ENCODE assay signal across 13 cellular contexts in the genomic region with DNA sequence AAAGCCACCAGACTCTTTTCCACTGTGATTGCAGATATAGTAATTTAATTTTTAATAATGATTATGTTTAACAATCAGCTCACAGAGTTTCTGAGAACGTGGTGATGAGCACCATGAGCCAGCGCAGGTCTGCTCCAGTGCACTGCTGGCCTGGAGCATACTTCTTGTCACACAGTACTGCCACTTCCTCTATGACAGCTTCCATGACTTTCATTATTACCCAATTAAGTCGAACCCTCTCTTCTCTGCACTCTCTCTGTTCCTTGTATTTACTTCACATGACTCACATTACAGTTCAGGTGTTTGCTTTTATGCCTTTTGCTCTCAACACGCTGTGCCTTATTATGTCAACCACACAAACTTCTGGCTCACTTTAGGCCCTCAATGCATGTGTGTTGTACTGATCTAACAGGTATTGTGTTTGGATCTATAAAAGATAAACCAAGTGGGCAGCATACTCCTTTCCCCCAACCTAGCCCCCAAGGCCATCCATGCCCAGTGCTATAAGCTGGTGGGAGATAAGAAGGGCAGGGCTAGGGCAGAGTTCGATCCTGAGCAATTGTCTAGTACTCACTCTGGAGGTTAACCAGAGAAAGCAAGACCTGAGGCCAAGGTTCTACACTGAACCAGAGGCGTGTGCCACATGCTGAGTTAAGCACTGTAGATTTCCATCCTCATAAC.
A peak's percentile ranks its signal among the peaks of the same experiment; 100 is the strongest.
DNase-seq lines count a peak whose midpoint lies in the region; ATAC-seq, FAIRE-seq and TF ChIP-seq lines count a peak whose summit lies in the region.
"Had no signal": no experiment of that assay in that cellular context is flagged by ENCODE, and none has a peak within 500 bp of the region (broad histone marks: within the 10 kb centered on the region; RNA-seq: fewer than 3 reads in every experiment).

No MANE protein-coding gene starts in this region.

- H3K4me1 ChIP-seq in small intestine (ENCODE audit: control insufficient read depth in 2 of 2, insufficient read depth in 1 of 2, low read depth in 1 of 2, low read length in 1 of 2) (peaks cover 0 to 3% of the 10 kb centered on the region in 2 donors), esophagus squamous epithelium (no peaks in the 10 kb centered on the region)
- H3K4me1 ChIP-seq: body of pancreas had no signal

- H3K36me3 ChIP-seq in small intestine (ENCODE audit: control insufficient read depth in 2 of 2, insufficient read depth in 2 of 2, low read length in 2 of 2) (no peaks in the 10 kb centered on the region), esophagus squamous epithelium (no peaks in the 10 kb centered on the region)

- H3K9me3 ChIP-seq in small intestine (ENCODE audit: control insufficient read depth, low read depth) (no peaks in the 10 kb centered on the region), esophagus squamous epithelium (no peaks in the 10 kb centered on the region)
- H3K9me3 ChIP-seq: body of pancreas had no signal

- intact Hi-C loops in esophagus squamous epithelium (cut with DNase I): no loop called here

- peak; percentile 76 for ATAC-seq in HG03342 (IDR thresholded peaks at IDR 0.05; ENCODE audit: unreplicated experiment)

- TF ChIP-seq POLR2A in esophagus squamous epithelium (IDR thresholded peaks at IDR 0.05): no peak

- 30 to 52% (median 41%) methylated on average over 6 of the region's 6 CpGs for WGBS in small intestine, 3 donors
- 56 to 58% methylated on average over 6 of the region's 6 CpGs for WGBS in esophagus squamous epithelium, 2 donors

- no peak for TF ChIP-seq CTCF in esophagus squamous epithelium (IDR thresholded peaks at IDR 0.05)

- no peak for FAIRE-seq in small intestine (lab: Jason Lieb, UNC)

- DNase-seq in NCI-H1105 treated with DMSO at 0.1 percent for 48 hours (lab: John Stamatoyannopoulos, UW) (peak; percentile 30), NCI-H1105 (lab: John Stamatoyannopoulos, UW) (no peak), NCI-H774 (lab: John Stamatoyannopoulos, UW) (peak; percentile 59), small intestine (peak; percentile 97), esophagus squamous epithelium (lab: John Stamatoyannopoulos, UW) (no peak), medulla oblongata (ENCODE audit: extremely low spot score) (no peak)
- DNase-seq in effector CD8-positive, alpha-beta T cell (lab: John Stamatoyannopoulos, UW): no peak
- DNase-seq: activated CD4-positive, alpha-beta T cell treated with anti-CD3 and anti-CD28 coated beads for 1 hour; body of pancreas; NCI-H524 treated with DMSO at 0.1 percent for 48 hours had no signal

- H3K27ac ChIP-seq in small intestine (ENCODE audit: low read depth in 1 of 2, low read length in 1 of 2): peak overlapping the region; percentile 67 to 88
- H3K27ac ChIP-seq in esophagus squamous epithelium: no peak overlapping the region
- H3K27ac ChIP-seq: 22Rv1, body of pancreas, KMS-11 had no signal

- H3K27me3 ChIP-seq in small intestine (ENCODE audit: control insufficient read depth in 2 of 2, insufficient read depth in 2 of 2, low read length in 2 of 2) (no peaks in the 10 kb centered on the region), esophagus squamous epithelium (no peaks in the 10 kb centered on the region)
- H3K27me3 ChIP-seq: body of pancreas had no signal

- H3K4me3 ChIP-seq in small intestine (ENCODE audit: low read depth in 1 of 2, low read length in 2 of 2) (no peak overlapping the region), esophagus squamous epithelium (no peak overlapping the region)
- H3K4me3 ChIP-seq: body of pancreas had no signal

Comparison
In these comparisons a context has a peak if more than half of its experiments do, and no peak if none do; other contexts are left out.
1. DNase-seq: peak in NCI-H1105 treated with DMSO at 0.1 percent for 48 hours (single experiment), NCI-H774 (single experiment) and small intestine (single experiment); none in NCI-H1105 (single experiment), esophagus squamous epithelium (single experiment), effector CD8-positive, alpha-beta T cell (single experiment) and medulla oblongata (single experiment).
2. H3K27ac ChIP-seq: peak in small intestine (2 of 2); none in esophagus squamous epithelium (0 of 4).